ENCODE assay signal across 29 cellular contexts in the genomic region with DNA sequence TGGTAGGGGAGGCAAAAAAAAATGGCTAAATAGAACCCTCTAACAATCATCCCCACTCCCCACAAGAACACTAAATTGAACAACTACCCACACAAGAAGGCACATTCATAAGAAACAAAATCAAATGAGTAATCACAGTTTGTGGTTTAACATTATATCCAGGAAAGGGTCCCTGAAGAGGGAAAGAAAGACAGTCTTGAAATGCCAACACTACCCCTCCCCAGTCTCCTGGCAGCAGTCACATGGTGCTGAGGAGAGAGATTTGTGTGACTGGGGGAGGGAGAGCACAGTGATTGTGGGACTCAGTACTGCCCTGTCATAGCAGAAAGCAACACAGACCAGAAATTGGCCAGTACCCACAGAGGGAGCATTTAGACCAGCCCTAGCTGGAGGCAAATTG.
"Had no signal": no experiment of that assay in that cellular context is flagged by ENCODE, and none has a peak within 500 bp of the region (broad histone marks: within the 10 kb centered on the region; RNA-seq: fewer than 3 reads in every experiment).

No MANE protein-coding gene starts in this region.

- H3K27ac ChIP-seq: body of pancreas, cardiac muscle cell, colonic mucosa, epithelial cell of prostate, esophagus squamous epithelium, gastroesophageal sphincter, neutrophil, ovary, suprapubic skin, tibial artery, upper lobe of right lung had no signal

- DNase-seq: activated B cell treated with CpG ODN at 0.5 μM for 24 hours; activated CD4-positive, alpha-beta T cell treated with anti-CD3 and anti-CD28 coated beads, Interleukin-2, amount 50 U/mL, for 1 hour; activated CD8-positive, alpha-beta T cell treated with anti-CD3 and anti-CD28 coated beads for 36 hours; activated gamma-delta T cell treated with Interleukin-2 at 50 U/mL for 16 hours; activated naive CD8-positive, alpha-beta T cell treated with anti-CD3 and anti-CD28 coated beads, Interleukin-2, amount 50 U/mL, for 24 hours; activated T-cell treated with anti-CD3 and anti-CD28 coated beads, Interleukin-2, amount 50 U/mL, for 4 hours; body of pancreas; cerebellar nuclear complex; colonic mucosa; effector CD8-positive, alpha-beta T cell; esophagus squamous epithelium; head of caudate nucleus; hippocampal formation; ovary; retina; stimulated activated CD4-positive, alpha-beta T cell treated with anti-CD3 and anti-CD28 coated beads, Interleukin-15, amount 100 ng/mL, for 24 hours; stimulated activated CD4-positive, alpha-beta T cell treated with anti-CD3 and anti-CD28 coated beads, Interleukin-2, amount 100 ng/mL, for 24 hours; stimulated activated naive B cell treated with anti-CD40 and anti-IgM and Interleukin-4, amounts not matched to agents 10 μg/mL and 1 μg/mL and 100 μg/mL, for 72 hours; T-helper 17 cell; tibial artery; upper lobe of right lung had no signal

- H3K9me3 ChIP-seq: body of pancreas, colonic mucosa, esophagus squamous epithelium, gastroesophageal sphincter, neutrophil, ovary, suprapubic skin, tibial artery, upper lobe of right lung had no signal

- H3K36me3 ChIP-seq: cardiac muscle cell, colonic mucosa, esophagus squamous epithelium, gastroesophageal sphincter, neutrophil, ovary, suprapubic skin, tibial artery, upper lobe of right lung had no signal

- H3K27me3 ChIP-seq: body of pancreas, cardiac muscle cell, colonic mucosa, esophagus squamous epithelium, neutrophil, ovary, suprapubic skin, tibial artery, upper lobe of right lung had no signal

- H3K4me1 ChIP-seq: body of pancreas, colonic mucosa, gastroesophageal sphincter, suprapubic skin, upper lobe of right lung had no signal

- H3K4me3 ChIP-seq: body of pancreas, cardiac muscle cell, colonic mucosa, esophagus squamous epithelium, gastroesophageal sphincter, ovary, suprapubic skin, tibial artery, upper lobe of right lung had no signal

- ATAC-seq: activated CD8-positive, alpha-beta T cell treated with anti-CD3 and anti-CD28 coated beads for 36 hours; activated naive CD8-positive, alpha-beta T cell treated with anti-CD3 and anti-CD28 coated beads, Interleukin-2, amount 50 U/mL, for 24 hours; activated T-cell treated with anti-CD3 and anti-CD28 coated beads, Interleukin-2, amount 50 U/mL, for 4 hours; activated T-helper 17 cell treated with anti-CD3 and anti-CD28 coated beads, Interleukin-2, amount 50 U/mL, for 72 hours; body of pancreas; gastroesophageal sphincter; natural killer cell treated with Interleukin-12 subunit alpha and Interleukin-12 subunit beta and Interleukin-15 and Interleukin-18, amount 100 ng/mL, for 72 hours; stimulated activated naive B cell treated with anti-CD40 and anti-IgM and Interleukin-4, amounts not matched to agents 10 μg/mL and 1 μg/mL and 100 μg/mL, for 72 hours; T-helper 17 cell; upper lobe of right lung had no signal

- FAIRE-seq: endometrium had no signal
